ENCODE assay signal across 8 cellular contexts in the genomic region with DNA sequence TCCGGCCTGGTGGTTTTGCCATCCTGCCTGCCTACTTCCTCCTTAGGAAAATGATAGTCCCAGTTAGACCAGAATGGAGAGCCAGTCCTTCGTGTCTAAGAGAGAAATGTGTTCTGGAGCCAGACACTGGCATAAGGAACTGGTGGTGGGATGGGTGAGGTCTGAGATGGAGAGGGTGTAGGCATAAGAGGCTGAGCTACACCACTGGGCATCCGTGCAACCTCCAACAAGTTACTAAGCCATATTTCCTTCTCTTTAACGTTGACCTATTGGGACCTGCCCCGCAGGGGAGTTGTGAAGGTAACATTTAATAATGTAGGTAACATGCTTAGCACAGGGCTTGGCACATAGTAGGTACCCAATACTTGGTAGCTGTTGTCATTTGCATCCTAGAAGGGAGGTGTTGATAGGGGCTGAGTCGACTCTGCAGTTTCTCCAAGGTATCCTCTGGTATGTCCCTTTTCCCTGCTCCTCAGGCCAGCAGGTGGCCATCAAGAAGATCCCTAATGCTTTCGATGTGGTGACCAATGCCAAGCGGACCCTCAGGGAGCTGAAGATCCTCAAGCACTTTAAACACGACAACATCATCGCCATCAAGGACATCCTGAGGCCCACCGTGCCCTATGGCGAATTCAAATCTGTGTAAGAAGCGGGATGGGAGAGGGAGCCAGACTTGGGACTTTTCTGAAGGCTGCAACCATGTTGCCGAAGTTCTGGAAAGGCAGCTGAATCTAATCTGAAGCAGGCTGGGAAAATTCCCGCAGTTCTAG. TPM values are rescaled to one million over a fixed set of nuclear protein-coding genes. Genes with fewer than 3 reads are reported as not detected.
DNase-seq lines count a peak whose midpoint lies in the region; ATAC-seq and TF ChIP-seq lines count a peak whose summit lies in the region.

No MANE protein-coding gene starts in this region.

- no peak for TF ChIP-seq POLR2A in Peyer's patch (IDR thresholded peaks at IDR 0.05)
- TF ChIP-seq POLR2A in esophagus squamous epithelium (IDR thresholded peaks at IDR 0.05) = no peak

- peaks cover 9% of the 10 kb centered on the region for H3K79me2 ChIP-seq in trophoblast cell (ENCODE audit: control insufficient read depth, insufficient read depth, low read length, poor library complexity)

- peak overlapping the region; percentile 37 for H3K18ac ChIP-seq in trophoblast cell (ENCODE audit: low read length)

- POLR2A ChIA-PET in Caco-2 (lab: Charles Lee) = no interaction called here

- peaks cover 6% of the 10 kb centered on the region for H3K4me1 Mint-ChIP-seq in Caco-2 (ENCODE audit: low read depth, unreplicated experiment)

- TF ChIP-seq CTCF in Caco-2 (IDR thresholded peaks at IDR 0.05; ENCODE audit: insufficient read depth in 1 of 2, low read depth in 1 of 2, low read length in 1 of 2, severe bottlenecking in 1 of 2, unreplicated experiment in 1 of 2) (no peak), Peyer's patch (IDR thresholded peaks at IDR 0.05) (no peak), esophagus squamous epithelium (IDR thresholded peaks at IDR 0.05) (no peak)

- H3K9me3 Mint-ChIP-seq in Caco-2 (ENCODE audit: unreplicated experiment) = no peaks in the 10 kb centered on the region

- no peaks in the 10 kb centered on the region for H3K27me3 ChIP-seq in Caco-2 (replicated peaks; ENCODE audit: control insufficient read depth, insufficient read depth, low read length)
- H3K27me3 ChIP-seq in Peyer's patch = no peaks in the 10 kb centered on the region
- H3K27me3 ChIP-seq in esophagus squamous epithelium = no peaks in the 10 kb centered on the region
- H3K27me3 ChIP-seq in trophoblast cell (ENCODE audit: insufficient read depth, low read length) = no peaks in the 10 kb centered on the region

- no TSS peak for BruUV-seq in Caco-2 (replicated peaks; lab: Mats Ljungman, UMichigan)

- H3K23ac ChIP-seq in trophoblast cell (ENCODE audit: low read length) = no peak overlapping the region

- peak overlapping the region; percentile 48 for H3K4ac ChIP-seq in trophoblast cell (ENCODE audit: low read depth, low read length)

- H3K14ac ChIP-seq in trophoblast cell (ENCODE audit: low read length) = no peak overlapping the region

- peak overlapping the region; percentile 96 for H3K27ac Mint-ChIP-seq in Caco-2 (ENCODE audit: unreplicated experiment)

- H3K4me3 Mint-ChIP-seq in Caco-2 (ENCODE audit: unreplicated experiment) = peak overlapping the region; percentile 99

- H3K36me3 Mint-ChIP-seq in Caco-2 (ENCODE audit: insufficient read depth, unreplicated experiment) = peaks cover 61% of the 10 kb centered on the region

- no peak overlapping the region for H4K91ac ChIP-seq in trophoblast cell (ENCODE audit: low read depth, low read length)

- no peak overlapping the region for H2BK12ac ChIP-seq in trophoblast cell (ENCODE audit: low read length)

- H2AFZ ChIP-seq in trophoblast cell (ENCODE audit: insufficient read depth, low read length, poor library complexity) = no peak overlapping the region

- peaks cover 6% of the 10 kb centered on the region for H3K79me1 ChIP-seq in trophoblast cell (ENCODE audit: low read length)

- no peak overlapping the region for H4K12ac ChIP-seq in trophoblast cell (ENCODE audit: low read depth, low read length)

- H3K36me3 ChIP-seq in Caco-2 (ENCODE audit: control insufficient read depth, insufficient read depth, low read length) (peaks cover 4% of the 10 kb centered on the region), Peyer's patch (peaks cover 0 to 51% (median 0%) of the 10 kb centered on the region in 3 donors), esophagus squamous epithelium (peaks cover 26 to 54% (median 30%) of the 10 kb centered on the region in 3 donors), trophoblast cell (ENCODE audit: control insufficient read depth in 1 of 2, insufficient read depth in 2 of 2, low read length in 2 of 2) (peaks cover 45 to 52% of the 10 kb centered on the region in 2 experiments)

- H2AK5ac ChIP-seq in trophoblast cell (ENCODE audit: low read length) = peak overlapping the region; percentile 9

- CTCF ChIA-PET in Caco-2 (lab: Charles Lee) = interaction anchor here (0.7 to 2.5 kb wide), 2 partner anchors 17 to 710 kb away, joined by 3 to 69 read pairs; partner anchors contain the start of gene B9D1

- no peak for ATAC-seq in GM21423 (IDR thresholded peaks at IDR 0.05; ENCODE audit: unreplicated experiment)

- H2BK120ac ChIP-seq in trophoblast cell (ENCODE audit: insufficient read depth, low read length, poor library complexity) = no peak overlapping the region

- H3K4me2 ChIP-seq in trophoblast cell (ENCODE audit: low read length) = peak overlapping the region; percentile 65

- H3K27me3 Mint-ChIP-seq in Caco-2 (ENCODE audit: insufficient read depth, unreplicated experiment) = no peaks in the 10 kb centered on the region

- H3K9ac ChIP-seq in trophoblast cell (ENCODE audit: low read length) = peak overlapping the region; percentile 33

- H3K4me3 ChIP-seq in Caco-2 (ENCODE audit: low read depth, low read length) (peak overlapping the region; percentile 80), Peyer's patch (peak overlapping the region; percentile 69 to 86 (median 78)), esophagus squamous epithelium (peak overlapping the region; percentile 59 to 89 (median 75)), trophoblast cell (ENCODE audit: low read depth, low read length) (peak overlapping the region; percentile 82)

- no peak overlapping the region for H4K8ac ChIP-seq in trophoblast cell (ENCODE audit: low read depth, low read length)

- no peak for DNase-seq in Caco-2
- DNase-seq in Peyer's patch = peak in 1 of 3 donors; percentile 41
- DNase-seq in esophagus squamous epithelium (lab: John Stamatoyannopoulos, UW) = no peak
- no peak for DNase-seq in trophoblast cell
- DNase-seq in NCI-H82 treated with DMSO at 0.1 percent for 48 hours (lab: John Stamatoyannopoulos, UW; ENCODE audit: unreplicated experiment) = no peak
- no peak for DNase-seq in NCI-H2196 (lab: John Stamatoyannopoulos, UW; ENCODE audit: unreplicated experiment)
- DNase-seq in effector CD8-positive, alpha-beta T cell (lab: John Stamatoyannopoulos, UW) = no peak

- no peaks in the 10 kb centered on the region for H3K9me3 ChIP-seq in Caco-2
- no peaks in the 10 kb centered on the region for H3K9me3 ChIP-seq in Peyer's patch
- no peaks in the 10 kb centered on the region for H3K9me3 ChIP-seq in esophagus squamous epithelium
- H3K9me3 ChIP-seq in trophoblast cell (ENCODE audit: insufficient read depth, low read depth, low read length) = no peaks in the 10 kb centered on the region

- no peak overlapping the region for H2BK5ac ChIP-seq in trophoblast cell (ENCODE audit: low read depth, low read length, poor library complexity)

- H3K27ac ChIP-seq in Peyer's patch (peak overlapping the region; percentile 88 to 97 (median 92)), esophagus squamous epithelium (peak overlapping the region; percentile 90 to 99 (median 96)), trophoblast cell (ENCODE audit: low read depth, low read length) (no peak overlapping the region)

- intact Hi-C loops in Caco-2 (cut with micrococcal nuclease; ENCODE audit: unreplicated experiment) (loop anchor here (5.0 kb wide), 2 partner anchors 53 to 68 kb away; no protein-coding TSS in a partner anchor), esophagus squamous epithelium (cut with DNase I) (loop anchor here (5.0 kb wide), 1 partner anchor 68 kb away; no protein-coding TSS in a partner anchor)

- 78 to 80% methylated on average over 10 to 15 of the region's 15 CpGs for WGBS in esophagus squamous epithelium, 2 donors
- WGBS in trophoblast cell (ENCODE audit: extremely low coverage, insufficient coverage, insufficient read length) = no CpG with 5 or more reads among the region's 15 CpGs

- H3K4me1 ChIP-seq in Caco-2 = peaks cover 11% of the 10 kb centered on the region
- H3K4me1 ChIP-seq in Peyer's patch = peaks cover 0 to 39% (median 5%) of the 10 kb centered on the region in 4 donors
- H3K4me1 ChIP-seq in esophagus squamous epithelium = peaks cover 28 to 78% (median 37%) of the 10 kb centered on the region in 3 donors
- H3K4me1 ChIP-seq in trophoblast cell (ENCODE audit: control insufficient read depth in 1 of 2, insufficient read depth in 2 of 2, low read length in 2 of 2) = peaks cover 6 to 7% of the 10 kb centered on the region in 2 experiments

RNA-seq across cellular contexts. Expression of gene MAPK7, which starts 1.2 kb away (rescaled TPM):
- total RNA-seq in Caco-2 (2022) (20.8 and 22.1 TPM in 2 replicates), Peyer's patch (10 to 100 TPM; 35.0 to 60.7 (median 46.5) TPM), esophagus squamous epithelium (10 to 100 TPM; 22.6 to 39.7 (median 28.1) TPM)
- 21.4 and 22.8 TPM in 2 replicates for polyA plus RNA-seq in trophoblast cell (2013)

RNA-seq across cellular contexts. Expression of gene MFAP4, which starts 7.5 kb away (rescaled TPM):
- total RNA-seq in Caco-2 (2022) (not detected in 2 replicates), Peyer's patch (10 to 100 TPM; 12.6 to 70.8 (median 43.9) TPM), esophagus squamous epithelium (100 to 1,000 TPM in 1 of 4 donors, 10 to 100 TPM in 2, 1 to 10 TPM in 1; 4.3 to 365 (median 21.6) TPM)
- polyA plus RNA-seq in trophoblast cell (2013) = 1.3 and 1.6 TPM in 2 replicates

RNA-seq across cellular contexts. Expression of gene B9D1, which starts 17.0 kb away (rescaled TPM):
- total RNA-seq in Caco-2 (2022) = 8.1 and 11.5 TPM in 2 replicates
- total RNA-seq in Peyer's patch = 10 to 100 TPM in 1 of 4 donors, 1 to 10 TPM in 2, not detected in 1; 4.5 to 15.7 (median 5.6) TPM
- 10 to 100 TPM in 3 of 4 donors, 1 to 10 TPM in 1; 9.2 to 24.5 (median 13.0) TPM for total RNA-seq in esophagus squamous epithelium
- 7.2 and 7.3 TPM in 2 replicates for polyA plus RNA-seq in trophoblast cell (2013)

RNA-seq across cellular contexts. Expression of gene RNF112, which starts 31.5 kb away (rescaled TPM):
- total RNA-seq in Caco-2 (2022) = 0.16 TPM in 1 of 2 replicates, not detected in the other
- total RNA-seq in Peyer's patch = 10 to 100 TPM in 1 of 4 donors, 1 to 10 TPM in 3; 1.2 to 47.0 (median 2.0) TPM
- total RNA-seq in esophagus squamous epithelium = 1 to 10 TPM in 1 of 4 donors, under 1 TPM in 2, not detected in 1; 0.45 to 1.5 (median 0.92) TPM
- 0.42 and 0.55 TPM in 2 replicates for polyA plus RNA-seq in trophoblast cell (2013)
